8 cellular contexts compared by ENCODE assay signal in genomic region chr2:207692206-207693065, GRCh38. TPM values are rescaled to one million over a fixed set of nuclear protein-coding genes. Genes with fewer than 3 reads are reported as not detected.
DNase-seq lines count a peak whose midpoint lies in the region; FAIRE-seq lines count a peak whose summit lies in the region.

No MANE protein-coding gene starts in this region.

- H3K27ac ChIP-seq in mesendoderm (ENCODE audit: low read depth, low read length) = no peak overlapping the region

- H3K27me3 ChIP-seq in mesendoderm (ENCODE audit: insufficient read depth, low read length, poor library complexity) = no peaks in the 10 kb centered on the region

- DNase-seq in GDM1 (lab: John Stamatoyannopoulos, UW) (peak; percentile 26), HT-29 (ENCODE audit: low spot score) (peak; percentile 63), T-helper 9 cell (peak; percentile 29), mesendoderm (peak; percentile 66), urothelium cell line (ENCODE audit: low spot score) (peak; percentile 26), NCI-H226 (no peak)
- peak; percentile 36 for DNase-seq in central memory CD4-positive, alpha-beta T cell
- no peak for DNase-seq in NK-92 treated with Interleukin-12 subunit alpha and Interleukin-12 subunit beta, amount 100 ng/mL, for 24 hours (lab: John Stamatoyannopoulos, UW)

- H2BK120ac ChIP-seq in mesendoderm (ENCODE audit: low read depth, low read length) = no peak overlapping the region

- no peak overlapping the region for H3K56ac ChIP-seq in mesendoderm (ENCODE audit: low read length)

- H3K4me2 ChIP-seq in mesendoderm (ENCODE audit: low read length) = no peak overlapping the region

- H3K23ac ChIP-seq in mesendoderm (ENCODE audit: low read length) = no peak overlapping the region

- H2BK5ac ChIP-seq in mesendoderm (ENCODE audit: low read length) = no peak overlapping the region

- no peak for FAIRE-seq in urothelium cell line (lab: Jason Lieb, UNC)

- no peaks in the 10 kb centered on the region for H3K79me2 ChIP-seq in mesendoderm (ENCODE audit: control insufficient read depth, insufficient read depth, low read length)

- no peaks in the 10 kb centered on the region for H3K4me1 ChIP-seq in mesendoderm (ENCODE audit: control insufficient read depth, low read depth, low read length)

- no peaks in the 10 kb centered on the region for H3K79me1 ChIP-seq in mesendoderm (ENCODE audit: low read length)

- no peak overlapping the region for H3K9ac ChIP-seq in mesendoderm (ENCODE audit: low read length)

- H2AK5ac ChIP-seq in mesendoderm (ENCODE audit: low read length) = no peak overlapping the region

- no CpG with 5 or more reads among the region's 7 CpGs for WGBS in mesendoderm (ENCODE audit: extremely low coverage, insufficient coverage, low lambda C conversion rate)

- H3K4ac ChIP-seq in mesendoderm (ENCODE audit: low read depth, low read length) = no peak overlapping the region

- no peak overlapping the region for H3K4me3 ChIP-seq in mesendoderm (ENCODE audit: low read length)

- no peak overlapping the region for H2BK15ac ChIP-seq in mesendoderm (replicated peaks; ENCODE audit: low read depth)

- no peak overlapping the region for H4K8ac ChIP-seq in mesendoderm (ENCODE audit: low read depth, low read length)

- H4K5ac ChIP-seq in mesendoderm (ENCODE audit: low read length) = no peak overlapping the region

- H3K18ac ChIP-seq in mesendoderm (ENCODE audit: low read length) = no peak overlapping the region

- no peaks in the 10 kb centered on the region for H3K36me3 ChIP-seq in mesendoderm (ENCODE audit: control insufficient read depth, insufficient read depth, low read length)

RNA-seq across cellular contexts. Expression of gene CCNYL1, which starts 19.0 kb away (rescaled TPM):
- total RNA-seq in HT-29 (2014; rRNA removed; shearing (Covaris generic)) = 3.2 and 4.7 TPM in 2 replicates
- polyA plus RNA-seq in mesendoderm (2013, experiment 1 of 2) = 21.5 TPM
- polyA plus RNA-seq in mesendoderm (2013, experiment 2 of 2) = 22.0 TPM

Comparison
In these comparisons a context has a peak if more than half of its experiments do, and no peak if none do; other contexts are left out.
1. DNase-seq: peak in GDM1 (single experiment), HT-29 (single experiment), T-helper 9 cell (single experiment), central memory CD4-positive, alpha-beta T cell (single experiment), mesendoderm (single experiment) and urothelium cell line (single experiment); none in NK-92 treated with Interleukin-12 subunit alpha and Interleukin-12 subunit beta, amount 100 ng/mL, for 24 hours (single experiment) and NCI-H226 (single experiment).